ENCODE assay signal across 19 cellular contexts in the genomic region with DNA sequence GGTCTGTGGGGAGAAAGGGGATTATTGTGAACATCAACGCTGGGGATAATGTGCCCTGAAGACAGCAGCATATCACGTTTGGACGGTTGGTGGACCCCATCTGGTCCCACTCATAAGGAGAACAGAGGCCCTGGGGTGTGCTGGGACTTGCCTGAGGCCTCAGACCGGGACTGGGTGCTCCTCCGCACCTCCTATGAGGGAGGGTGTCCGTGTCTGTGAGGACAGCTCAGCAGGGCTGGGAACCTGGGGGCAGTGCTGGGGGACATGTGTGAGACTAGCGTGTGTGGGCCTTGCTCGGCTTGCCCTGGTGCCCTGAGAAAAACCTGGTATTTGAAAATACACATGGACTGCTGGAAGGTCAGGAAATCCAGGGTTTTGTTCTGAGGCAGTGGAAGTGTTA. TPM values are rescaled to one million over a fixed set of nuclear protein-coding genes. Genes with fewer than 3 reads are reported as not detected.
A peak's percentile ranks its signal among the peaks of the same experiment; 100 is the strongest.
DNase-seq lines count a peak whose midpoint lies in the region; ATAC-seq, FAIRE-seq and TF ChIP-seq lines count a peak whose summit lies in the region.
"Had no signal": no experiment of that assay in that cellular context is flagged by ENCODE, and none has a peak within 500 bp of the region (broad histone marks: within the 10 kb centered on the region; RNA-seq: fewer than 3 reads in every experiment).

No MANE protein-coding gene starts in this region.

- peaks cover 51% of the 10 kb centered on the region for H3K4me1 Mint-ChIP-seq in activated CD4-positive, alpha-beta T cell treated with anti-CD3 and anti-CD28 coated beads for 36 hours
- H3K4me1 Mint-ChIP-seq in activated CD4-positive, alpha-beta memory T cell treated with anti-CD3 and anti-CD28 coated beads for 36 hours (ENCODE audit: low read depth) = peaks cover 57% of the 10 kb centered on the region

- intact Hi-C loops in activated CD4-positive, alpha-beta T cell treated with anti-CD3 and anti-CD28 coated beads for 36 hours (cut with DNase I, micrococcal nuclease) = loop anchor here in 1 of 2 experiments (10.0 kb wide), 1 partner anchor 449 kb away; the partner anchor contains the start of gene TMEM254
- intact Hi-C loops in activated CD4-positive, alpha-beta memory T cell treated with anti-CD3 and anti-CD28 coated beads for 36 hours (cut with micrococcal nuclease) = no loop called here
- intact Hi-C loops in endothelial cell of umbilical vein (cut with micrococcal nuclease) = no loop called here

- POLR2A ChIA-PET in activated CD4-positive, alpha-beta T cell treated with anti-CD3 and anti-CD28 coated beads for 36 hours (lab: Charles Lee) = no interaction called here
- POLR2A ChIA-PET in activated CD4-positive, alpha-beta memory T cell treated with anti-CD3 and anti-CD28 coated beads for 36 hours (lab: Charles Lee) = no interaction called here
- POLR2A ChIA-PET in endothelial cell of umbilical vein (lab: Charles Lee) = no interaction called here

- no peak overlapping the region for H3K4me3 Mint-ChIP-seq in activated CD4-positive, alpha-beta T cell treated with anti-CD3 and anti-CD28 coated beads for 36 hours
- no peak overlapping the region for H3K4me3 Mint-ChIP-seq in activated CD4-positive, alpha-beta memory T cell treated with anti-CD3 and anti-CD28 coated beads for 36 hours
- H3K4me3 Mint-ChIP-seq: neural crest cell had no signal

- peak overlapping the region; percentile 92 for H3K14ac ChIP-seq in neuronal stem cell (ENCODE audit: low read length)

- dilution Hi-C loops in endothelial cell of umbilical vein (cut with MboI; ENCODE audit: extremely low pct_ligation_motif_present, low sequenced_read_pairs) = no loop called here

- H3K79me2 ChIP-seq in endothelial cell of umbilical vein (ENCODE audit: control insufficient read depth, insufficient read depth, low read length) = no peaks in the 10 kb centered on the region

- H2BK120ac ChIP-seq in neuronal stem cell (ENCODE audit: low read depth, low read length) = no peak overlapping the region

- H3K23ac ChIP-seq in neuronal stem cell (ENCODE audit: low read depth, low read length, poor library complexity) = peak overlapping the region; percentile 81

- peak overlapping the region; percentile 80 for H3K27ac Mint-ChIP-seq in activated CD4-positive, alpha-beta T cell treated with anti-CD3 and anti-CD28 coated beads for 36 hours
- H3K27ac Mint-ChIP-seq in activated CD4-positive, alpha-beta memory T cell treated with anti-CD3 and anti-CD28 coated beads for 36 hours = peak overlapping the region; percentile 58

- H2AFZ ChIP-seq in endothelial cell of umbilical vein (ENCODE audit: low read depth, low read length) (no peak overlapping the region), neuronal stem cell (ENCODE audit: low read length) (no peak overlapping the region)

- H2BK15ac ChIP-seq in neuronal stem cell (ENCODE audit: low read length) = no peak overlapping the region

- H3K79me1 ChIP-seq in neuronal stem cell (ENCODE audit: low read depth, low read length) = no peaks in the 10 kb centered on the region

- H3K4me1 ChIP-seq in endothelial cell of umbilical vein (ENCODE audit: control insufficient read depth, extremely low read depth, insufficient read depth, low read length) = no peaks in the 10 kb centered on the region
- peaks cover 0 to 3% of the 10 kb centered on the region in 2 donors for H3K4me1 ChIP-seq in neuronal stem cell (ENCODE audit: control insufficient read depth in 2 of 2, insufficient read depth in 1 of 2, low read depth in 1 of 2, low read length in 2 of 2)
- H3K4me1 ChIP-seq: ascending aorta, right lobe of liver, uterus had no signal

- CTCF ChIA-PET in activated CD4-positive, alpha-beta T cell treated with anti-CD3 and anti-CD28 coated beads for 36 hours (lab: Charles Lee) = interaction anchor here (0.7 to 2.1 kb wide), 3 partner anchors 13 to 82 kb away, joined by 3 to 8 read pairs (median 3); no protein-coding TSS in a partner anchor
- CTCF ChIA-PET in activated CD4-positive, alpha-beta memory T cell treated with anti-CD3 and anti-CD28 coated beads for 36 hours (lab: Charles Lee) = interaction anchor here (1.6 to 4.6 kb wide), 2 partner anchors 19 to 80 kb away, joined by 4 to 17 read pairs; no protein-coding TSS in a partner anchor
- CTCF ChIA-PET in endothelial cell of umbilical vein (lab: Charles Lee) = interaction anchor here (1.0 to 1.6 kb wide), 2 partner anchors 13 to 80 kb away, joined by 4 to 8 read pairs; no protein-coding TSS in a partner anchor

- H2BK5ac ChIP-seq in neuronal stem cell (ENCODE audit: low read length) = peak overlapping the region; percentile 83

- TF ChIP-seq POLR2A in endothelial cell of umbilical vein (IDR thresholded peaks at IDR 0.05; ENCODE audit: low read depth, low read length) = peak; percentile 39

- H3K36me3 ChIP-seq in endothelial cell of umbilical vein (ENCODE audit: control insufficient read depth in 2 of 2, extremely low read depth in 1 of 2, insufficient read depth in 2 of 2, low read length in 2 of 2) (peaks cover 9 to 16% of the 10 kb centered on the region in 2 experiments), neuronal stem cell (replicated peaks in 1 of 2; ENCODE audit: control insufficient read depth in 2 of 2, insufficient read depth in 2 of 2, low read length in 2 of 2) (peaks cover 7 to 36% of the 10 kb centered on the region in 2 donors)
- H3K36me3 ChIP-seq: right lobe of liver, uterus had no signal

- H3K9me3 ChIP-seq in endothelial cell of umbilical vein (replicated peaks; ENCODE audit: control insufficient read depth, insufficient read depth, low read length) (no peaks in the 10 kb centered on the region), neuronal stem cell (replicated peaks in 1 of 2; ENCODE audit: control insufficient read depth in 2 of 2, insufficient read depth in 1 of 2, low read depth in 1 of 2, low read length in 2 of 2) (peaks cover 0 to 2% of the 10 kb centered on the region in 2 donors)
- H3K9me3 ChIP-seq: ascending aorta, right lobe of liver, SJSA1, uterus had no signal

- H3K9me1 ChIP-seq in endothelial cell of umbilical vein (replicated peaks; ENCODE audit: control insufficient read depth, extremely low read depth, insufficient read depth, low read length) = no peaks in the 10 kb centered on the region

- TF ChIP-seq CTCF in endothelial cell of umbilical vein (IDR thresholded peaks at IDR 0.05; ENCODE audit: extremely low read depth in 1 of 2, insufficient read depth in 1 of 2, low read depth in 1 of 2, low read length in 2 of 2) = no peak

- no CpG with 5 or more reads among the region's 8 CpGs for WGBS in neuronal stem cell (ENCODE audit: extremely low coverage in 2 of 2, insufficient read length in 2 of 2, insufficient replicate concordance in 1 of 2), 2 donors

- H4K8ac ChIP-seq in neuronal stem cell (ENCODE audit: low read depth, low read length) = peak overlapping the region; percentile 87

- FAIRE-seq in endothelial cell of umbilical vein (lab: Jason Lieb, UNC) = no peak
- FAIRE-seq: A204.1 had no signal

- BruUV-seq in endothelial cell of umbilical vein (replicated peaks; lab: Mats Ljungman, UMichigan) = no TSS peak

- no peak for ATAC-seq in activated CD4-positive, alpha-beta T cell treated with anti-CD3 and anti-CD28 coated beads for 36 hours
- no peak for ATAC-seq in GM19328 (IDR thresholded peaks at IDR 0.05; ENCODE audit: unreplicated experiment)
- ATAC-seq in HG03378 (IDR thresholded peaks at IDR 0.05; ENCODE audit: unreplicated experiment) = no peak
- ATAC-seq in GM21526 (IDR thresholded peaks at IDR 0.05; ENCODE audit: low FRiP score, unreplicated experiment) = no peak

- no peaks in the 10 kb centered on the region for H3K9me3 Mint-ChIP-seq in activated CD4-positive, alpha-beta T cell treated with anti-CD3 and anti-CD28 coated beads for 36 hours (ENCODE audit: low read depth)
- H3K9me3 Mint-ChIP-seq in activated CD4-positive, alpha-beta memory T cell treated with anti-CD3 and anti-CD28 coated beads for 36 hours = no peaks in the 10 kb centered on the region
- H3K9me3 Mint-ChIP-seq: neural crest cell had no signal

- no peak overlapping the region for H3K27ac ChIP-seq in endothelial cell of umbilical vein (ENCODE audit: insufficient read depth, low read depth, low read length)
- no peak overlapping the region for H3K27ac ChIP-seq in neuronal stem cell (replicated peaks; ENCODE audit: low read length)
- H3K27ac ChIP-seq: ascending aorta, right lobe of liver, SJSA1, uterus had no signal

- peak overlapping the region; percentile 57 for H2AK5ac ChIP-seq in neuronal stem cell (ENCODE audit: low read depth, low read length)

- H3K36me3 Mint-ChIP-seq in activated CD4-positive, alpha-beta T cell treated with anti-CD3 and anti-CD28 coated beads for 36 hours (ENCODE audit: low read depth) = peaks cover 10% of the 10 kb centered on the region
- peaks cover 20% of the 10 kb centered on the region for H3K36me3 Mint-ChIP-seq in activated CD4-positive, alpha-beta memory T cell treated with anti-CD3 and anti-CD28 coated beads for 36 hours

- H3K27me3 Mint-ChIP-seq in activated CD4-positive, alpha-beta T cell treated with anti-CD3 and anti-CD28 coated beads for 36 hours = no peaks in the 10 kb centered on the region
- no peaks in the 10 kb centered on the region for H3K27me3 Mint-ChIP-seq in activated CD4-positive, alpha-beta memory T cell treated with anti-CD3 and anti-CD28 coated beads for 36 hours

- peak overlapping the region; percentile 72 for H3K18ac ChIP-seq in neuronal stem cell (ENCODE audit: low read length)

- H3K4ac ChIP-seq in neuronal stem cell (ENCODE audit: low read length) = peak overlapping the region; percentile 41

- H3K4me3 ChIP-seq in endothelial cell of umbilical vein (replicated peaks in 1 of 3; ENCODE audit: insufficient read depth in 1 of 3, low read depth in 1 of 3, low read length in 3 of 3) = no peak overlapping the region
- no peak overlapping the region for H3K4me3 ChIP-seq in neuronal stem cell (ENCODE audit: low read length in 2 of 2)
- H3K4me3 ChIP-seq: ascending aorta, right lobe of liver, SJSA1, uterus had no signal

- no peak overlapping the region for H3K9ac ChIP-seq in endothelial cell of umbilical vein (replicated peaks; ENCODE audit: extremely low read depth, insufficient read depth, low read length)
- H3K9ac ChIP-seq in neuronal stem cell (ENCODE audit: low read depth, low read length, poor library complexity) = peak overlapping the region; percentile 14

- H3K4me2 ChIP-seq in endothelial cell of umbilical vein (ENCODE audit: insufficient read depth, low read length) (no peak overlapping the region), neuronal stem cell (ENCODE audit: insufficient read depth, low read length, poor library complexity, severe bottlenecking) (no peak overlapping the region)

- no peaks in the 10 kb centered on the region for H3K27me3 ChIP-seq in endothelial cell of umbilical vein (ENCODE audit: control insufficient read depth in 2 of 2, insufficient read depth in 2 of 2, low read length in 2 of 2)
- H3K27me3 ChIP-seq in neuronal stem cell (ENCODE audit: control insufficient read depth in 3 of 3, insufficient read depth in 3 of 3, low read depth in 1 of 3, low read length in 3 of 3) = no peaks in the 10 kb centered on the region
- H3K27me3 ChIP-seq: ascending aorta, right lobe of liver, SJSA1, uterus had no signal

- H4K20me1 ChIP-seq in endothelial cell of umbilical vein (replicated peaks; ENCODE audit: control insufficient read depth, extremely low read depth, insufficient read depth, low read length) = no peaks in the 10 kb centered on the region

- DNase-seq in activated CD4-positive, alpha-beta T cell treated with anti-CD3 and anti-CD28 coated beads for 36 hours = no peak
- no peak for DNase-seq in activated CD4-positive, alpha-beta T cell treated with anti-CD3 and anti-CD28 coated beads, Interleukin-2, amount 50 U/mL, for 4 hours
- no peak for DNase-seq in activated CD4-positive, alpha-beta memory T cell treated with anti-CD3 and anti-CD28 coated beads for 36 hours
- no peak for DNase-seq in endothelial cell of umbilical vein (ENCODE audit: low read depth, low spot score)
- no peak for DNase-seq in neuronal stem cell (ENCODE audit: low spot score)
- DNase-seq: activated CD8-positive, alpha-beta memory T cell treated with anti-CD3 and anti-CD28 coated beads, Interleukin-2, amount 50 U/mL, for 4 hours; COR-L47; dermis blood vessel endothelial cell; hippocampal formation; right lobe of liver; stimulated activated CD4-positive, alpha-beta T cell treated with anti-CD3 and anti-CD28 coated beads, Interleukin-4, amount 100 ng/mL, for 24 hours; uterus had no signal

- H2BK12ac ChIP-seq in neuronal stem cell (ENCODE audit: low read length) = no peak overlapping the region

- H4K91ac ChIP-seq in neuronal stem cell (ENCODE audit: low read depth, low read length, poor library complexity) = no peak overlapping the region

RNA-seq across cellular contexts. Expression of gene SH2D4B, which starts 13.5 kb away (rescaled TPM):
- total RNA-seq in activated CD4-positive, alpha-beta T cell treated with anti-CD3 and anti-CD28 coated beads for 36 hours = under 1 TPM in 1 of 2 experiments, not detected in 1; 0.11 TPM
- total RNA-seq in activated CD4-positive, alpha-beta memory T cell treated with anti-CD3 and anti-CD28 coated beads for 36 hours = under 1 TPM in 1 of 2 experiments, not detected in 1; 0.12 TPM
- not detected in 2 replicates for total RNA-seq in endothelial cell of umbilical vein
- not detected in 2 replicates for polyA plus RNA-seq in endothelial cell of umbilical vein
- polyA plus RNA-seq in endothelial cell of umbilical vein (2011; cell fraction: cytosol; rRNA removed) = not detected in 2 replicates
- polyA plus RNA-seq in endothelial cell of umbilical vein (2011; cell fraction: nucleus; rRNA removed) = 0.04 and 0.08 TPM in 2 replicates
- polyA plus RNA-seq in endothelial cell of umbilical vein (2012) = not detected in 2 replicates
- 0.07 TPM in 1 of 2 replicates, not detected in the other for polyA minus RNA-seq in endothelial cell of umbilical vein
- not detected for polyA minus RNA-seq in endothelial cell of umbilical vein (2011; cell fraction: cytosol; rRNA and poly(A)+ RNA removed)
- polyA minus RNA-seq in endothelial cell of umbilical vein (2011; cell fraction: nucleus; rRNA and poly(A)+ RNA removed) = 0.14 TPM in 2 replicates
- polyA plus RNA-seq in neuronal stem cell (2013, experiment 1 of 2) = 0.04 TPM
- 0.04 TPM for polyA plus RNA-seq in neuronal stem cell (2013, experiment 2 of 2)
- total RNA-seq: ascending aorta, right lobe of liver had no signal
